Comparison of ENCODE assay signal across 21 cellular contexts in the genomic region with DNA sequence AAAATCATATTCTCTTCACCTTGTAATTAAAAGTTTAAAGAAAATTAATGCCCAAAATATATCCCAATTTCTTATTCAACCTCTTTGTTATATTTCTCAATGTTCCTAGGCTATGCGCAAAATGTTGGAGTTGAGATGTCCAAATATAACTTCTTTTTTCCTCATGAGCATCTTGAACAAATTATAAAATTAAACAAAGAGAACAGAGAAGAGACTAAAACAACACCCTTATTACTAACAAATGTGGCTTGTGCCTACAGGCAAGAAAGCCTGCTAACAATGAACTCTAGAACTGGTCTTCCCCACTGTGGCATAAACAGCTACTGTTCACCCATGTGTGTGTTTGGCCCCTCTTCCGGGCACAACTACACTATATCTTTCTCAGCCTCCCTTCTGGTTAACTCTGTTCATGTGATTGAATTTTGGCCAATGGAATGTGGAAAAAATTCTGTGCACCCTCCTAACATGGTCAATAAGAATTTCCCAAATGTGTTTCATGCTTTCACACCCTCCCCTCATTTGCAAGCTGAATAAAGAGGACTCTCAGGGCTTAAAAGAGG.
DNase-seq lines count a peak whose midpoint lies in the region.
"Had no signal": no experiment of that assay in that cellular context is flagged by ENCODE, and none has a peak within 500 bp of the region (broad histone marks: within the 10 kb centered on the region; RNA-seq: fewer than 3 reads in every experiment).

No MANE protein-coding gene starts in this region.

- H3K4me2 ChIP-seq in GM23248 (ENCODE audit: unreplicated experiment), result no peak overlapping the region

- H4K20me1 ChIP-seq in GM23248 (ENCODE audit: insufficient read depth), result no peaks in the 10 kb centered on the region

- WGBS in GM23248 (ENCODE audit: low coverage in 1 of 2, low lambda C conversion rate in 2 of 2, missing lambda C conversion rate in 2 of 2), 2 experiments, result 39 to 46% methylated on average over 2 of the region's 2 CpGs

- H3F3A ChIP-seq in GM23248 (ENCODE audit: insufficient read depth), result peaks cover 15% of the 10 kb centered on the region

- no peaks in the 10 kb centered on the region for H3K36me3 ChIP-seq in GM23248 (ENCODE audit: low read depth)
- H3K36me3 ChIP-seq: BE2C had no signal

- DNase-seq in GM23248, result peak; percentile 6
- DNase-seq in epidermal melanocyte (ENCODE audit: insufficient read length, low spot score), result peak; percentile 22
- peak; percentile 66 for DNase-seq in superior temporal gyrus (ENCODE audit: extremely low spot score)
- DNase-seq in DMS153 (lab: John Stamatoyannopoulos, UW), result no peak
- no peak for DNase-seq in stimulated activated naive CD4-positive, alpha-beta T cell treated with Interleukin-2 at 50 U/mL for 16 hours (lab: John Stamatoyannopoulos, UW)
- no peak for DNase-seq in activated T-cell treated with anti-CD3 and anti-CD28 coated beads, Interleukin-2, amount 50 U/mL, for 48 hours
- DNase-seq: ACHN; BE2C; CD4-positive, CD25-positive, alpha-beta regulatory T cell; EL; KBM-7; MV-4-11; NCI-H1417; NCI-H187; NCI-H2107; NCI-H2227 treated with DMSO at 0.1 percent for 48 hours; NCI-H524; SIG-M5 had no signal

- H3K9ac ChIP-seq in GM23248, result no peak overlapping the region

- no peak overlapping the region for H3K4me3 ChIP-seq in GM23248
- H3K4me3 ChIP-seq: GM12878 had no signal

- H3K9me3 ChIP-seq in GM23248 (ENCODE audit: low read depth), result no peaks in the 10 kb centered on the region
- H3K9me3 ChIP-seq: BE2C had no signal

- H3K27me3 ChIP-seq in GM23248 (replicated peaks; ENCODE audit: insufficient read depth) (no peaks in the 10 kb centered on the region), layer of hippocampus (ENCODE audit: control insufficient read depth, insufficient read depth, low read length) (no peaks in the 10 kb centered on the region)
- H3K27me3 ChIP-seq: BE2C had no signal

- in situ Hi-C loops in GM23248 (cut with MboI), result no loop called here

- H2AFZ ChIP-seq in GM23248, result no peak overlapping the region

- H3K4me1 ChIP-seq in GM23248 (ENCODE audit: insufficient read depth), result peaks cover 20% of the 10 kb centered on the region
- H3K4me1 ChIP-seq: BE2C had no signal

- H3K27ac ChIP-seq in GM23248, result no peak overlapping the region
- peak overlapping the region; percentile 8 for H3K27ac ChIP-seq in layer of hippocampus (ENCODE audit: low read depth, low read length)
- H3K27ac ChIP-seq: RWPE1 had no signal

- H3K79me2 ChIP-seq in GM23248 (ENCODE audit: insufficient read depth), result no peaks in the 10 kb centered on the region

- no peaks in the 10 kb centered on the region for H3K9me2 ChIP-seq in GM23248 (ENCODE audit: insufficient read depth)

Comparison
In these comparisons a context has a peak if more than half of its experiments do, and no peak if none do; other contexts are left out.
1. DNase-seq: peak in GM23248 (single experiment), epidermal melanocyte (single experiment) and superior temporal gyrus (single experiment); none in DMS153 (single experiment), stimulated activated naive CD4-positive, alpha-beta T cell treated with Interleukin-2 at 50 U/mL for 16 hours (single experiment) and activated T-cell treated with anti-CD3 and anti-CD28 coated beads, Interleukin-2, amount 50 U/mL, for 48 hours (0 of 2).